ENCODE assay signal across 12 cellular contexts in genomic region chr3:29486087-29486486, GRCh38.
DNase-seq lines count a peak whose midpoint lies in the region; ATAC-seq, FAIRE-seq and TF ChIP-seq lines count a peak whose summit lies in the region.
"Had no signal": no experiment of that assay in that cellular context is flagged by ENCODE, and none has a peak within 500 bp of the region (broad histone marks: within the 10 kb centered on the region; RNA-seq: fewer than 3 reads in every experiment).

No MANE protein-coding gene starts in this region.

- no peak overlapping the region for H3K9ac ChIP-seq in HepG2 (ENCODE audit: insufficient read depth, low read depth, low read length)

- H2AFZ ChIP-seq in ACC112 (ENCODE audit: low read length, unreplicated experiment) (no peak overlapping the region), HepG2 (ENCODE audit: low read length) (no peak overlapping the region)

- POLR2A ChIA-PET in HepG2 (lab: Yijun Ruan, JAX): no interaction called here

- peak; percentile 58 for ATAC-seq in GM18867 (IDR thresholded peaks at IDR 0.05; ENCODE audit: unreplicated experiment)
- ATAC-seq in HepG2: no peak
- no peak for ATAC-seq in GM19351 (IDR thresholded peaks at IDR 0.05; ENCODE audit: unreplicated experiment)
- ATAC-seq in GM21367 (IDR thresholded peaks at IDR 0.05; ENCODE audit: unreplicated experiment): no peak
- ATAC-seq: CD8-positive, alpha-beta T cell; mucosa of descending colon had no signal

- WGBS in HepG2 (ENCODE audit: low lambda C conversion rate): 3% methylated on average over 6 of the region's 6 CpGs

- no peaks in the 10 kb centered on the region for H4K20me1 ChIP-seq in HepG2 (ENCODE audit: insufficient read depth, low read length)

- no peak for TF ChIP-seq RAD21 in HepG2 (CRISPR knock-in tag; IDR thresholded peaks at IDR 0.05)

- no peak for TF ChIP-seq CTCF in fibroblast of villous mesenchyme (IDR thresholded peaks at IDR 0.05; ENCODE audit: insufficient read depth, low read depth, low read length)
- TF ChIP-seq CTCF in HepG2 (CRISPR knock-in tag; IDR thresholded peaks at IDR 0.05): no peak

- DNase-seq in NCI-H774 (lab: John Stamatoyannopoulos, UW) (peak; percentile 11), fibroblast of villous mesenchyme (ENCODE audit: low read depth) (peak; percentile 76), HepG2 (ENCODE audit: low spot score) (no peak), T-helper 2 cell (no peak)
- DNase-seq: CD8-positive, alpha-beta T cell; mucosa of descending colon; spleen had no signal

- no peaks in the 10 kb centered on the region for H3K79me2 ChIP-seq in ACC112 (ENCODE audit: control insufficient read depth, insufficient read depth, low read length, unreplicated experiment)
- H3K79me2 ChIP-seq in HepG2 (ENCODE audit: insufficient read depth, low read length): no peaks in the 10 kb centered on the region

- BruUV-seq in HepG2 (replicated peaks; lab: Mats Ljungman, UMichigan): no TSS peak

- H3K27me3 ChIP-seq in ACC112 (ENCODE audit: insufficient read depth, low read length): no peaks in the 10 kb centered on the region
- no peaks in the 10 kb centered on the region for H3K27me3 ChIP-seq in HepG2 (ENCODE audit: control insufficient read depth in 1 of 2, insufficient read depth in 2 of 2, low read length in 2 of 2)
- H3K27me3 ChIP-seq: esophagus muscularis mucosa, spleen had no signal

- FAIRE-seq in HepG2 (lab: Jason Lieb, UNC): no peak

- peaks cover 10% of the 10 kb centered on the region for H3K4me1 ChIP-seq in ACC112 (ENCODE audit: control insufficient read depth, insufficient read depth, low read length, unreplicated experiment)
- no peaks in the 10 kb centered on the region for H3K4me1 ChIP-seq in HepG2 (ENCODE audit: insufficient read depth, low read length)
- H3K4me1 ChIP-seq: spleen had no signal

- H3K27ac ChIP-seq in ACC112 (ENCODE audit: low read depth, low read length) (peak overlapping the region; percentile 50), HepG2 (ENCODE audit: extremely low read length, insufficient read depth, low read length) (no peak overlapping the region)
- H3K27ac ChIP-seq: esophagus muscularis mucosa, spleen had no signal

- H3K9me3 ChIP-seq in HepG2 (ENCODE audit: low read length): no peaks in the 10 kb centered on the region
- H3K9me3 ChIP-seq: esophagus muscularis mucosa, mucosa of descending colon, spleen had no signal

- peaks cover 11% of the 10 kb centered on the region for H3K36me3 ChIP-seq in ACC112 (ENCODE audit: insufficient read depth, low read length)
- H3K36me3 ChIP-seq in HepG2 (replicated peaks in 1 of 2; ENCODE audit: control insufficient read depth in 1 of 2, insufficient read depth in 2 of 2, low read length in 2 of 2): no peaks in the 10 kb centered on the region
- H3K36me3 ChIP-seq: spleen had no signal

- TF ChIP-seq POLR2A in HepG2 (IDR thresholded peaks at IDR 0.05; ENCODE audit: insufficient read depth in 1 of 2, low read depth in 2 of 2, low read length in 2 of 2): no peak

- H3K4me3 ChIP-seq in ACC112 (ENCODE audit: low read depth, low read length) (peak overlapping the region; percentile 9; the same call in 1 of the 2 replicates), fibroblast of villous mesenchyme (ENCODE audit: low read depth, low read length) (no peak overlapping the region), HepG2 (replicated peaks in 1 of 3; ENCODE audit: insufficient read depth in 1 of 3, low read depth in 2 of 3, low read length in 3 of 3) (no peak overlapping the region)
- H3K4me3 ChIP-seq: esophagus muscularis mucosa, mucosa of descending colon, spleen had no signal

- intact Hi-C loops in HepG2 (cut with micrococcal nuclease; ENCODE audit: unreplicated experiment): no loop called here

- CTCF ChIA-PET in HepG2 (lab: Yijun Ruan, JAX; ENCODE audit: low intra/inter-chr PET ratio, low total read pairs): no interaction called here

- TF ChIP-seq EP300 in HepG2 (IDR thresholded peaks at IDR 0.05; ENCODE audit: low read depth in 2 of 2, low read length in 2 of 2) (no peak), HepG2 (CRISPR knock-in tag; IDR thresholded peaks at IDR 0.05; ENCODE audit: borderline replicate concordance) (no peak)

- in situ Hi-C loops in HepG2 (cut with HindIII; ENCODE audit: extremely low pct_ligation_motif_present, low pct_unique_long_range_greater_than_20kb): no loop called here

- H3K4me2 ChIP-seq in HepG2 (ENCODE audit: low read depth, low read length): no peak overlapping the region

TF ChIP-seq in HepG2, 621 proteins besides CTCF, POLR2A, EP300 and RAD21:
- TF ChIP-seq HNRNPUL1 (IDR thresholded peaks at IDR 0.05; ENCODE audit: low read depth, low read length) (no peak), SOX6 (IDR thresholded peaks at IDR 0.05) (no peak), SOX6 (CRISPR knock-in tag; IDR thresholded peaks at IDR 0.05) (no peak)

Comparison
In these comparisons a context has a peak if more than half of its experiments do, and no peak if none do; other contexts are left out.
1. DNase-seq: peak in NCI-H774 (single experiment) and fibroblast of villous mesenchyme (single experiment); none in HepG2 (single experiment) and T-helper 2 cell (0 of 5).